23 cellular contexts compared by ENCODE assay signal in genomic region chrX:140723251-140723650, GRCh38. TPM values are rescaled to one million over a fixed set of nuclear protein-coding genes. Genes with fewer than 3 reads are reported as not detected.
DNase-seq lines count a peak whose midpoint lies in the region; ATAC-seq and FAIRE-seq lines count a peak whose summit lies in the region.
"Had no signal": no experiment of that assay in that cellular context is flagged by ENCODE, and none has a peak within 500 bp of the region (broad histone marks: within the 10 kb centered on the region; RNA-seq: fewer than 3 reads in every experiment).

No MANE protein-coding gene starts in this region.

- FAIRE-seq in HTR-8/SVneo (lab: Jason Lieb, UNC), result peak; percentile 67
- FAIRE-seq in colon (lab: Jason Lieb, UNC), result peak; percentile 99
- FAIRE-seq in frontal cortex (lab: Jason Lieb, UNC), result peak; percentile 55
- FAIRE-seq in urothelium cell line (lab: Jason Lieb, UNC), result peak; percentile 86
- FAIRE-seq: G401.6 had no signal

- no peak for ATAC-seq in HG02970 (IDR thresholded peaks at IDR 0.05; ENCODE audit: low FRiP score, unreplicated experiment)
- ATAC-seq: activated T-cell treated with anti-CD3 and anti-CD28 coated beads, Interleukin-2, amount 50 U/mL, for 4 hours; CD8-positive, alpha-beta T cell; gastrocnemius medialis; T-helper 17 cell had no signal

- DNase-seq in HTR-8/SVneo (ENCODE audit: insufficient read length, low spot score), result no peak
- DNase-seq in frontal cortex (ENCODE audit: low spot score in 2 of 2), result no peak
- DNase-seq in urothelium cell line (ENCODE audit: low spot score), result no peak
- no peak for DNase-seq in activated CD8-positive, alpha-beta memory T cell treated with anti-CD3 and anti-CD28 coated beads, Interleukin-2, amount 50 U/mL, for 48 hours
- no peak for DNase-seq in NCI-H510A (lab: John Stamatoyannopoulos, UW)
- DNase-seq: activated CD4-positive, alpha-beta T cell treated with anti-CD3 and anti-CD28 coated beads for 4 hours; activated T-cell treated with anti-CD3 and anti-CD28 coated beads, Interleukin-2, amount 50 U/mL, for 4 hours; CD8-positive, alpha-beta T cell; gastrocnemius medialis; islet precursor cell; NCI-H1092; NCI-H1930; NCI-H2227 treated with DMSO at 0.1 percent for 48 hours; NCI-H748 treated with DMSO at 0.1 percent for 48 hours; sigmoid colon; stimulated activated CD4-positive, alpha-beta T cell treated with anti-CD3 and anti-CD28 coated beads, Interleukin-15, amount 100 ng/mL, for 24 hours; stomach; T-helper 17 cell; transverse colon had no signal

RNA-seq across cellular contexts. Expression of gene LINC00632, which starts 13.7 kb away (rescaled TPM):
- total RNA-seq in frontal cortex, result 15.9 TPM
- total RNA-seq: activated CD8-positive, alpha-beta memory T cell treated with anti-CD3 and anti-CD28 coated beads for 36 hours had no signal
